In genomic region chr4:60201052-60201673, GRCh38 we compare ENCODE assay signal across 8 cellular contexts.
DNase-seq lines count a peak whose midpoint lies in the region; ATAC-seq, FAIRE-seq and TF ChIP-seq lines count a peak whose summit lies in the region.

No MANE protein-coding gene starts in this region.

- CTCF ChIA-PET in RWPE1 (lab: Yijun Ruan, JAX): interaction anchor here (0.6 to 0.7 kb wide), 3 partner anchors 8 to 1074 kb away, joined by 3 read pairs; no protein-coding TSS in a partner anchor

- H3K4me3 ChIP-seq in Jurkat, Clone E6-1 (ENCODE audit: low read length): no peak overlapping the region

- DNase-seq in NCI-H510A treated with DMSO at 0.1 percent for 48 hours (lab: John Stamatoyannopoulos, UW) (peak; percentile 68), NCI-H510A (lab: John Stamatoyannopoulos, UW) (no peak), RWPE1 (ENCODE audit: low spot score) (peak; percentile 32), dermis blood vessel endothelial cell (peak; percentile 64), mesothelial cell of epicardium (ENCODE audit: low spot score in 2 of 2, unreplicated experiment in 2 of 2) (peak; percentile 26 to 63), urothelium cell line (ENCODE audit: low spot score) (peak; percentile 33)
- DNase-seq in Jurkat, Clone E6-1 (ENCODE audit: low read depth, low spot score): peak; percentile 42

- TF ChIP-seq CTCF in RWPE1 (conservative IDR thresholded peaks at IDR 0.05; ENCODE audit: low read depth) (peak; percentile 90), mesothelial cell of epicardium (IDR thresholded peaks at IDR 0.05; ENCODE audit: unreplicated experiment) (peak; percentile 86)

- POLR2A ChIA-PET in RWPE1 (lab: Yijun Ruan, JAX; ENCODE audit: low non-redundant PET): no interaction called here

- H3K4me1 Mint-ChIP-seq in mesothelial cell of epicardium: no peaks in the 10 kb centered on the region

- no peak for FAIRE-seq in urothelium cell line (lab: Jason Lieb, UNC)

- ATAC-seq in GM21529 (IDR thresholded peaks at IDR 0.05; ENCODE audit: unreplicated experiment): peak; percentile 90

- H3K27me3 Mint-ChIP-seq in mesothelial cell of epicardium (ENCODE audit: low read depth): no peaks in the 10 kb centered on the region

- H3K27ac ChIP-seq in RWPE1: no peak overlapping the region

- H3K9me3 Mint-ChIP-seq in mesothelial cell of epicardium: peaks cover 3% of the 10 kb centered on the region

- no peak overlapping the region for H3K4me3 Mint-ChIP-seq in mesothelial cell of epicardium

- H3K27ac Mint-ChIP-seq in mesothelial cell of epicardium: no peak overlapping the region

- H3K36me3 Mint-ChIP-seq in mesothelial cell of epicardium: no peaks in the 10 kb centered on the region
